Comparison of ENCODE assay signal across 21 cellular contexts in the genomic region with DNA sequence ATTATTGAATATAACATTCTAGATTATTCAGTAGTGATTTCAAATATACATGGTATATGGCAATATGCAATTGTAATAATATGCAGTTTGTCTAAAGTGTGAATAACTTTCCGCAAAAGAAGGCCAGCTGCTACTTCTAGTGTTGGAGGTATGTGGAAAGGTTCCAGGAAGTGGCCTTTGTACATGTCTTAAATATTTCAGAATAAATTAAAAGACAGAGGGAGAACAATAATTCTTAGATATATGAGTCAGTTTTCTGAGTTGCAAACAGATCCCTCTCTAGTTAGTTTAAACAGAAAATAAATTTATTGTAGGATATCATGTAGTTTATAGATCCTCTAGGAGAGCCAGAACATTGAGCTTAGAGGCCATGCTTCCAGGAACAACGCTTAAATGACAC.
DNase-seq lines count a peak whose midpoint lies in the region; TF ChIP-seq lines count a peak whose summit lies in the region.
"Had no signal": no experiment of that assay in that cellular context is flagged by ENCODE, and none has a peak within 500 bp of the region (broad histone marks: within the 10 kb centered on the region; RNA-seq: fewer than 3 reads in every experiment).

No MANE protein-coding gene starts in this region.

- H3K4me3 Mint-ChIP-seq in activated naive CD8-positive, alpha-beta T cell treated with anti-CD3 and anti-CD28 coated beads for 36 hours = no peak overlapping the region
- H3K4me3 Mint-ChIP-seq: activated naive CD4-positive, alpha-beta T cell treated with anti-CD3 and anti-CD28 coated beads, Interleukin-2, amount 50 U/mL, for 24 hours; neural crest cell; stimulated activated memory B cell treated with anti-CD40 and anti-IgM and Interleukin-4, amounts not matched to agents 10 μg/mL and 1 μg/mL and 100 μg/mL, for 72 hours had no signal

- H3K4me3 ChIP-seq in fibroblast of the aortic adventitia (ENCODE audit: low read depth, low read length) = no peak overlapping the region
- no peak overlapping the region for H3K4me3 ChIP-seq in skeletal muscle cell (ENCODE audit: low read depth, low read length)
- H3K4me3 ChIP-seq: tibial artery had no signal

- no peaks in the 10 kb centered on the region for H3K36me3 Mint-ChIP-seq in activated naive CD8-positive, alpha-beta T cell treated with anti-CD3 and anti-CD28 coated beads for 36 hours
- H3K36me3 Mint-ChIP-seq: activated naive CD4-positive, alpha-beta T cell treated with anti-CD3 and anti-CD28 coated beads, Interleukin-2, amount 50 U/mL, for 24 hours; stimulated activated memory B cell treated with anti-CD40 and anti-IgM and Interleukin-4, amounts not matched to agents 10 μg/mL and 1 μg/mL and 100 μg/mL, for 72 hours had no signal

- no peaks in the 10 kb centered on the region for H3K27me3 Mint-ChIP-seq in activated naive CD8-positive, alpha-beta T cell treated with anti-CD3 and anti-CD28 coated beads for 36 hours
- H3K27me3 Mint-ChIP-seq: activated naive CD4-positive, alpha-beta T cell treated with anti-CD3 and anti-CD28 coated beads, Interleukin-2, amount 50 U/mL, for 24 hours; stimulated activated memory B cell treated with anti-CD40 and anti-IgM and Interleukin-4, amounts not matched to agents 10 μg/mL and 1 μg/mL and 100 μg/mL, for 72 hours had no signal

- peak; percentile 75 for DNase-seq in GM04504 (ENCODE audit: low read depth)
- peak; percentile 43 for DNase-seq in amniotic epithelial cell (ENCODE audit: low read depth)
- DNase-seq in fibroblast of the aortic adventitia (ENCODE audit: low read depth) = peak; percentile 59
- DNase-seq in skeletal muscle cell (ENCODE audit: low read depth) = peak; percentile 56
- DNase-seq in activated naive CD8-positive, alpha-beta T cell treated with anti-CD3 and anti-CD28 coated beads for 36 hours = no peak
- no peak for DNase-seq in stimulated activated CD4-positive, alpha-beta T cell treated with anti-CD3 and anti-CD28 coated beads, Interleukin-2, amount 100 ng/mL, for 24 hours
- no peak for DNase-seq in NCI-H1694 (lab: John Stamatoyannopoulos, UW)
- DNase-seq in NCI-H82 treated with DMSO at 0.1 percent for 48 hours (lab: John Stamatoyannopoulos, UW; ENCODE audit: unreplicated experiment) = no peak
- DNase-seq: activated CD4-positive, alpha-beta T cell treated with anti-CD3 and anti-CD28 coated beads, Interleukin-2, amount 50 U/mL, for 48 hours; caudate nucleus; effector CD8-positive, alpha-beta T cell; esophagus squamous epithelium; GOT3; kidney glomerular epithelial cell; NCI-H2029 treated with DMSO at 0.1 percent for 48 hours; T-helper 1 cell; tibial artery; WERI-Rb-1 had no signal

- H3K9me3 Mint-ChIP-seq in activated naive CD8-positive, alpha-beta T cell treated with anti-CD3 and anti-CD28 coated beads for 36 hours = no peaks in the 10 kb centered on the region
- H3K9me3 Mint-ChIP-seq: activated naive CD4-positive, alpha-beta T cell treated with anti-CD3 and anti-CD28 coated beads, Interleukin-2, amount 50 U/mL, for 24 hours; stimulated activated memory B cell treated with anti-CD40 and anti-IgM and Interleukin-4, amounts not matched to agents 10 μg/mL and 1 μg/mL and 100 μg/mL, for 72 hours had no signal

- no peak overlapping the region for H3K27ac Mint-ChIP-seq in activated naive CD8-positive, alpha-beta T cell treated with anti-CD3 and anti-CD28 coated beads for 36 hours
- H3K27ac Mint-ChIP-seq: activated naive CD4-positive, alpha-beta T cell treated with anti-CD3 and anti-CD28 coated beads, Interleukin-2, amount 50 U/mL, for 24 hours; stimulated activated memory B cell treated with anti-CD40 and anti-IgM and Interleukin-4, amounts not matched to agents 10 μg/mL and 1 μg/mL and 100 μg/mL, for 72 hours had no signal

- H3K4me1 Mint-ChIP-seq in activated naive CD8-positive, alpha-beta T cell treated with anti-CD3 and anti-CD28 coated beads for 36 hours = no peaks in the 10 kb centered on the region
- H3K4me1 Mint-ChIP-seq: activated naive CD4-positive, alpha-beta T cell treated with anti-CD3 and anti-CD28 coated beads, Interleukin-2, amount 50 U/mL, for 24 hours had no signal

- no peak for TF ChIP-seq CTCF in fibroblast of the aortic adventitia (IDR thresholded peaks at IDR 0.05; ENCODE audit: insufficient read depth, low read length)

Comparison
In these comparisons a context has a peak if more than half of its experiments do, and no peak if none do; other contexts are left out.
1. DNase-seq: peak in GM04504 (single experiment), amniotic epithelial cell (single experiment), fibroblast of the aortic adventitia (single experiment) and skeletal muscle cell (single experiment); none in activated naive CD8-positive, alpha-beta T cell treated with anti-CD3 and anti-CD28 coated beads for 36 hours (single experiment), stimulated activated CD4-positive, alpha-beta T cell treated with anti-CD3 and anti-CD28 coated beads, Interleukin-2, amount 100 ng/mL, for 24 hours (0 of 2), NCI-H1694 (single experiment) and NCI-H82 treated with DMSO at 0.1 percent for 48 hours (single experiment).